35 cellular contexts compared by ENCODE assay signal in the genomic region with DNA sequence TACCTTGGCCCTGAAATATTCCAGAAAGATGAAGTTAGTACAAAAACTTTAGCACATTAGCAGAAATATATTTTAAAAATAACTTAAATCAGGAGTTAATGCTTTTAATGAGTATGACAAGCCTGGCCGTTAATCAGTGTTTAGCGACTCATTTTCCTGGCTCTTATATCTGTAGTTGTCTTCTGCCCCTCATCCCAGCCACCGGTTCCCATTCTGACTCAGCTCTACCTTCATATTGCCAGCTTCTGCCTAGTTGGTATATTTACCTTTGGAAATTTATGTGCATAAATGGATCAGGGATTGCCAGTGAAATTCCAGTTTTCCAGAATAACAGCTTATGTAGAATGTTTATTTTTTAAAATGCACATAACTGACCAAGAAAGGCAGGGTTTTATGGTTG.
A peak's percentile ranks its signal among the peaks of the same experiment; 100 is the strongest.
DNase-seq lines count a peak whose midpoint lies in the region; ATAC-seq and TF ChIP-seq lines count a peak whose summit lies in the region.
"Had no signal": no experiment of that assay in that cellular context is flagged by ENCODE, and none has a peak within 500 bp of the region (broad histone marks: within the 10 kb centered on the region; RNA-seq: fewer than 3 reads in every experiment).

No MANE protein-coding gene starts in this region.

- TF ChIP-seq CTCF in PC-3 (conservative IDR thresholded peaks at IDR 0.05; ENCODE audit: low read depth, low read length) = no peak
- no peak for TF ChIP-seq CTCF in fibroblast of mammary gland (conservative IDR thresholded peaks at IDR 0.05; ENCODE audit: control insufficient read depth, insufficient read depth, low read depth, low read length)
- TF ChIP-seq CTCF in upper lobe of left lung (IDR thresholded peaks at IDR 0.05) = no peak
- TF ChIP-seq CTCF in activated CD8-positive, alpha-beta T cell treated with anti-CD3 and anti-CD28 coated beads for 36 hours (IDR thresholded peaks at IDR 0.05) = no peak

- no peaks in the 10 kb centered on the region for H4K20me1 ChIP-seq in PC-3 (ENCODE audit: low read length)
- H4K20me1 ChIP-seq: BLaER1; BLaER1 treated with 17β-estradiol and CSF1 and Interleukin-3, amounts not matched to agents 10 nM and 100 nM had no signal

- no peak overlapping the region for H3K9ac ChIP-seq in PC-3 (ENCODE audit: low read length)
- H3K9ac ChIP-seq: BLaER1; BLaER1 treated with 17β-estradiol and CSF1 and Interleukin-3, amounts not matched to agents 10 nM and 100 nM had no signal

- ATAC-seq in PC-3 = peak; percentile 91
- ATAC-seq in upper lobe of left lung (ENCODE audit: low FRiP score in 2 of 2) = no peak
- no peak for ATAC-seq in HG03045 (IDR thresholded peaks at IDR 0.05; ENCODE audit: unreplicated experiment)
- ATAC-seq in activated CD8-positive, alpha-beta T cell treated with anti-CD3 and anti-CD28 coated beads for 36 hours = no peak
- ATAC-seq: A549; CD8-positive, alpha-beta T cell had no signal

- H3K79me2 ChIP-seq in PC-3 (ENCODE audit: low read length) = no peaks in the 10 kb centered on the region

- H3K9me3 ChIP-seq in MG63 (no peaks in the 10 kb centered on the region), PC-3 (ENCODE audit: low read length) (no peaks in the 10 kb centered on the region), upper lobe of left lung (no peaks in the 10 kb centered on the region)
- H3K9me3 ChIP-seq: A549; BE2C; BLaER1; BLaER1 treated with 17β-estradiol and CSF1 and Interleukin-3, amounts not matched to agents 10 nM and 100 nM; Caco-2 had no signal

- H3K27me3 Mint-ChIP-seq in activated CD8-positive, alpha-beta T cell treated with anti-CD3 and anti-CD28 coated beads for 36 hours = no peaks in the 10 kb centered on the region
- H3K27me3 Mint-ChIP-seq: B cell; CD4-positive, alpha-beta memory T cell; CD4-positive, alpha-beta T cell; CD4-positive, CD25-positive, alpha-beta regulatory T cell; CD8-positive, alpha-beta memory T cell had no signal

- no peak overlapping the region for H3K4me2 ChIP-seq in PC-3 (ENCODE audit: low read length)
- H3K4me2 ChIP-seq: A549; BLaER1; BLaER1 treated with 17β-estradiol and CSF1 and Interleukin-3, amounts not matched to agents 10 nM and 100 nM had no signal

- TF ChIP-seq POLR2A in upper lobe of left lung (IDR thresholded peaks at IDR 0.05) = no peak

- TF ChIP-seq EP300 in upper lobe of left lung (IDR thresholded peaks at IDR 0.05) = no peak

- no peaks in the 10 kb centered on the region for H3K9me3 Mint-ChIP-seq in activated CD8-positive, alpha-beta T cell treated with anti-CD3 and anti-CD28 coated beads for 36 hours
- H3K9me3 Mint-ChIP-seq: CD14-positive monocyte; CD4-positive, alpha-beta T cell; CD8-positive, alpha-beta memory T cell; CD8-positive, alpha-beta T cell had no signal

- H3K4me3 ChIP-seq in MG63 = no peak overlapping the region
- H3K4me3 ChIP-seq in PC-3 (ENCODE audit: low read length) = no peak overlapping the region
- H3K4me3 ChIP-seq in fibroblast of mammary gland (ENCODE audit: control insufficient read depth, low read depth, low read length) = no peak overlapping the region
- H3K4me3 ChIP-seq in upper lobe of left lung = no peak overlapping the region
- H3K4me3 ChIP-seq: A549; BLaER1; BLaER1 treated with 17β-estradiol and CSF1 and Interleukin-3, amounts not matched to agents 10 nM and 100 nM had no signal

- 93 to 95% methylated on average over 3 of the region's 3 CpGs for WGBS in upper lobe of left lung, 2 donors

- H3K4me1 ChIP-seq in PC-3 (ENCODE audit: insufficient read depth, low read length) (peaks cover 6% of the 10 kb centered on the region), upper lobe of left lung (no peaks in the 10 kb centered on the region)
- H3K4me1 ChIP-seq: A549; BLaER1; BLaER1 treated with 17β-estradiol and CSF1 and Interleukin-3, amounts not matched to agents 10 nM and 100 nM had no signal

- H3K27me3 ChIP-seq in MG63 (no peaks in the 10 kb centered on the region), PC-3 (ENCODE audit: low read length) (no peaks in the 10 kb centered on the region), upper lobe of left lung (no peaks in the 10 kb centered on the region)
- H3K27me3 ChIP-seq: BE2C; BLaER1; BLaER1 treated with 17β-estradiol and CSF1 and Interleukin-3, amounts not matched to agents 10 nM and 100 nM had no signal

- H3K4me3 Mint-ChIP-seq in activated CD8-positive, alpha-beta T cell treated with anti-CD3 and anti-CD28 coated beads for 36 hours = no peak overlapping the region
- H3K4me3 Mint-ChIP-seq: B cell; CD14-positive monocyte; CD4-positive, alpha-beta memory T cell; CD4-positive, alpha-beta T cell; CD4-positive, CD25-positive, alpha-beta regulatory T cell; CD8-positive, alpha-beta memory T cell; CD8-positive, alpha-beta T cell had no signal

- CTCF ChIA-PET in PC-3 (lab: Charles Lee) = interaction anchor here (0.9 to 1.1 kb wide), 2 partner anchors 59 to 213 kb away, joined by 3 read pairs; no protein-coding TSS in a partner anchor
- CTCF ChIA-PET in activated CD8-positive, alpha-beta T cell treated with anti-CD3 and anti-CD28 coated beads for 36 hours (lab: Charles Lee) = no interaction called here

- no peaks in the 10 kb centered on the region for H3F3A ChIP-seq in PC-3 (ENCODE audit: low read length, unreplicated experiment)

- no peak overlapping the region for H2AFZ ChIP-seq in PC-3 (ENCODE audit: low read length)

- no peak overlapping the region for H3K27ac ChIP-seq in PC-3 (ENCODE audit: low read length)
- H3K27ac ChIP-seq in upper lobe of left lung = no peak overlapping the region
- H3K27ac ChIP-seq: 22Rv1; A549; BLaER1; BLaER1 treated with 17β-estradiol and CSF1 and Interleukin-3, amounts not matched to agents 10 nM and 100 nM; C4-2B had no signal

- H3K36me3 Mint-ChIP-seq in activated CD8-positive, alpha-beta T cell treated with anti-CD3 and anti-CD28 coated beads for 36 hours (ENCODE audit: low read depth) = no peaks in the 10 kb centered on the region
- H3K36me3 Mint-ChIP-seq: CD8-positive, alpha-beta T cell had no signal

- intact Hi-C loops in PC-3 (cut with micrococcal nuclease) = loop anchor here (1.0 kb wide), 1 partner anchor 59 kb away; no protein-coding TSS in a partner anchor
- intact Hi-C loops in activated CD8-positive, alpha-beta T cell treated with anti-CD3 and anti-CD28 coated beads for 36 hours (cut with micrococcal nuclease) = no loop called here

- no peaks in the 10 kb centered on the region for H3K4me1 Mint-ChIP-seq in activated CD8-positive, alpha-beta T cell treated with anti-CD3 and anti-CD28 coated beads for 36 hours (ENCODE audit: low read depth)
- H3K4me1 Mint-ChIP-seq: B cell; CD4-positive, alpha-beta memory T cell; CD8-positive, alpha-beta memory T cell had no signal

- H3K36me3 ChIP-seq in MG63 = no peaks in the 10 kb centered on the region; the same call in none of the 2 replicates
- no peaks in the 10 kb centered on the region for H3K36me3 ChIP-seq in PC-3 (ENCODE audit: low read depth, low read length)
- no peaks in the 10 kb centered on the region for H3K36me3 ChIP-seq in upper lobe of left lung
- H3K36me3 ChIP-seq: BE2C, BLaER1 had no signal

- H3K27ac Mint-ChIP-seq in activated CD8-positive, alpha-beta T cell treated with anti-CD3 and anti-CD28 coated beads for 36 hours = no peak overlapping the region
- H3K27ac Mint-ChIP-seq: B cell; CD4-positive, alpha-beta memory T cell; CD4-positive, alpha-beta T cell; CD4-positive, CD25-positive, alpha-beta regulatory T cell; CD8-positive, alpha-beta memory T cell; CD8-positive, alpha-beta T cell had no signal

- POLR2A ChIA-PET in PC-3 (lab: Charles Lee; ENCODE audit: unreplicated experiment) = no interaction called here
- POLR2A ChIA-PET in activated CD8-positive, alpha-beta T cell treated with anti-CD3 and anti-CD28 coated beads for 36 hours (lab: Charles Lee) = no interaction called here

- DNase-seq in MG63 (peak; percentile 53), PC-3 (peak; percentile 48), fibroblast of mammary gland (ENCODE audit: low read depth) (peak; percentile 16), kidney tubule cell (ENCODE audit: low spot score) (peak; percentile 15), upper lobe of left lung (no peak), NCI-H526 treated with DMSO at 0.1 percent for 48 hours (lab: John Stamatoyannopoulos, UW) (no peak)
- DNase-seq in activated CD8-positive, alpha-beta T cell treated with anti-CD3 and anti-CD28 coated beads for 36 hours = no peak
- DNase-seq: 8988T; ACHN; AML-193; BE2C; C1 segment of cervical spinal cord; Caco-2; Calu3; CD4-positive, alpha-beta memory T cell; CD4-positive, alpha-beta T cell; CD4-positive, CD25-positive, alpha-beta regulatory T cell; CD8-positive, alpha-beta memory T cell; CD8-positive, alpha-beta T cell; COR-L47; DMS 273 treated with DMSO at 0.1 percent for 48 hours; DMS153; DMS53; DMS79; DMS79 treated with DMSO at 0.1 percent for 48 hours; DND-41; EL had no signal

- H3K9me2 ChIP-seq in PC-3 (replicated peaks; ENCODE audit: low read length) = no peaks in the 10 kb centered on the region

- BruUV-seq in PC-3 (replicated peaks; lab: Mats Ljungman, UMichigan) = no TSS peak

Comparison
In these comparisons a context has a peak if more than half of its experiments do, and no peak if none do; other contexts are left out.
1. DNase-seq: peak in MG63 (single experiment), PC-3 (single experiment), fibroblast of mammary gland (single experiment) and kidney tubule cell (single experiment); none in upper lobe of left lung (0 of 2), activated CD8-positive, alpha-beta T cell treated with anti-CD3 and anti-CD28 coated beads for 36 hours (single experiment) and NCI-H526 treated with DMSO at 0.1 percent for 48 hours (single experiment).